In the genomic region with DNA sequence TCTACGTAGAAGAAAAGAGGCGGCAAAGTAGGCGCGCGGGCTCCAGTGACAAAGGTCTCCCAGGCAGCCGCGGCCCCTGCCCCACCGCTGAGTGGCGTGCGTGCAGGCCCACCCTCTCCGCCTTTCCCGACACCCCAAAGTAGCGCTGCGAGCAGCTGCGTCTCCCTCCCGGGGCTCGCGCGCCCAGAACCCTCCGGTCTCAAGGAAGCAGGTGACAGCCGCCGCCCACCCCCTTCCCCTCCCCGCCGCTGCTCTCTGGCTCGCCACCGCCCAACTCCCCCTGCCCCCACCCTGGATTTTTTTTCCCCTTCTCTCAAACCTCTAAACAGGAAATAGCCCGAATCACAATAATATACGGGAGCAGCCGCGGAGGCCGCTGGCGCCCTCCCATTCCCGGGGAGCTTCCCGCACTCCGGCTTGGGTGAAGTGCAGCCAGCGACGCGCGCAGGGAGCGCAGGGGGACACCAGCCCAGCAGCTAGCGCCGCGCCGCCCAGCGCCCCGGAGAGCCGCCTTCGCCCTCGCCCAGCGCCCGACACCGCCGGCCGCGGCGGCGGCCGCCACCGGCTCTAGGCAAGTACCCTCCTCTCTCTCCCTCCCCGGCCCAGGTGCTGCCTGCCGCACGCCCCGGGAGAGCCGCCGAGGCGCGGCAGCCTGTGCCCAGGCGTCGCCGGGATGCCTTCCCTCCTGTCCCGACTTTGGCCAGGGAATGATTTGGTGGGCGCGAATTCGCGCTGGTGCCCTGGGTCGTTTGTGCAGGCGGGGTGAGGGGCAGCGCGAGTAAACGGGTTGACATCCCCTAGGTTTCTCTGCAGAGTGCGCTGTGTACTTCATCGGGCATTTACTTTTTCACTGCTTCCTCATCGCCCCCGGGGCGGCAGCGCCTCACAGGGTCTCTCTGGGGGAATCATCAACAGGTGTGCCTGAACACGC, we compare ENCODE assay signal across 8 cellular contexts. TPM values are rescaled to one million over a fixed set of nuclear protein-coding genes. Genes with fewer than 3 reads are reported as not detected.
DNase-seq lines count a peak whose midpoint lies in the region; ATAC-seq and TF ChIP-seq lines count a peak whose summit lies in the region.

No MANE protein-coding gene starts in this region.

- TF ChIP-seq CTCF in C4-2B (conservative IDR thresholded peaks at IDR 0.05) (0 out of 2 replicates have a peak, but pooled peaks have one; percentile 12), omental fat pad (IDR thresholded peaks at IDR 0.05) (no peak)

- peak; percentile 63 for ATAC-seq in GM19023 (IDR thresholded peaks at IDR 0.05; ENCODE audit: unreplicated experiment)
- peak; percentile 58 for ATAC-seq in HG03097 (IDR thresholded peaks at IDR 0.05; ENCODE audit: low FRiP score, unreplicated experiment)
- ATAC-seq in omental fat pad (ENCODE audit: low FRiP score), result peak; percentile 60

- intact Hi-C loops in head of caudate nucleus (cut with DNase I), result loop anchor here (10.0 kb wide), 1 partner anchor 73 kb away; no protein-coding TSS in a partner anchor

- peak; percentile 69 for DNase-seq in NCI-H748 treated with DMSO at 0.1 percent for 48 hours (lab: John Stamatoyannopoulos, UW)
- DNase-seq in activated naive CD4-positive, alpha-beta T cell treated with Interleukin-2 at 50 U/mL for 16 hours, result peak; percentile 17
- peak; percentile 14 to 79 (median 52) for DNase-seq in head of caudate nucleus
- no peak for DNase-seq in omental fat pad (ENCODE audit: low spot score)
- no peak for DNase-seq in NCI-H446 (lab: John Stamatoyannopoulos, UW)

- peak overlapping the region; percentile 91 for H3K27ac ChIP-seq in C4-2B

RNA-seq across cellular contexts. Expression of a gene that starts 52.7 kb away (rescaled TPM):
- total RNA-seq in omental fat pad, result 100 to 1,000 TPM; 114 to 221 (median 156) TPM

Comparison
In these comparisons a context has a peak if more than half of its experiments do, and no peak if none do; other contexts are left out.
1. DNase-seq: peak in NCI-H748 treated with DMSO at 0.1 percent for 48 hours (single experiment), activated naive CD4-positive, alpha-beta T cell treated with Interleukin-2 at 50 U/mL for 16 hours (single experiment) and head of caudate nucleus (42 of 42); none in omental fat pad (single experiment) and NCI-H446 (0 of 2).
2. Peak in every context shown above with its lines, with median percentiles within 50 percentile points of each other: ATAC-seq.